In the genomic region with DNA sequence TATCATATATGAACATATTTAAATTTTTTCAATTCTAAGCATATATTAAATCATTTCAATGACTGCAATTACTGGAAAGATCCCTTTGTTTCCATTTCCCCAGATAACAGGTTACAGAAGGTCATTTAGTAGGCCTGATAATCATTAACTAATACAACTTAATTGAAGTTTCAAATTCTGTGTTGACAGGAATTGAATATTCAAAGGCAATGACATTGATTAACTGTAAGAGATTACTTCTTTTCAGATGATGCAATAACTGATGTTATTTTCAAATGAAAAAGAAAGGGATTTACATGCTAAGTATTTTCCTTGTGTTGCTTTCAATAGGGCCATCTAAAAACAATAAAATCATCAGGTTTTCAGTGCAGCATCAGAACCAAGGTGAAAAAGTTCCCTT, we compare ENCODE assay signal across 23 cellular contexts.
"Had no signal": no experiment of that assay in that cellular context is flagged by ENCODE, and none has a peak within 500 bp of the region (broad histone marks: within the 10 kb centered on the region; RNA-seq: fewer than 3 reads in every experiment).

No MANE protein-coding gene starts in this region.

- DNase-seq: Kasumi-1, MM.1S, NCI-H1092 treated with DMSO at 0.1 percent for 48 hours, NCI-H1436, NCI-H187, NCI-H2029, NCI-H2081 treated with DMSO at 0.1 percent for 48 hours, NCI-H2171, NCI-H226, NCI-H446, NCI-H510A, NCI-H524 treated with DMSO at 0.1 percent for 48 hours, NCI-H69, NCI-H774, PC-3, SHP77, SK-N-SH, SW 1271 had no signal

- H3K9me3 ChIP-seq: SK-N-SH had no signal

- FAIRE-seq: HTR-8/SVneo had no signal

- H3K9ac ChIP-seq: KMS-11, SK-N-SH had no signal

- H3K4me2 ChIP-seq: KMS-11, SK-N-SH had no signal

- H3K27ac ChIP-seq: HL-60, KMS-11, RWPE1 had no signal

- ATAC-seq: Panc1, PC-3 had no signal
